17 cellular contexts compared by ENCODE assay signal in the genomic region with DNA sequence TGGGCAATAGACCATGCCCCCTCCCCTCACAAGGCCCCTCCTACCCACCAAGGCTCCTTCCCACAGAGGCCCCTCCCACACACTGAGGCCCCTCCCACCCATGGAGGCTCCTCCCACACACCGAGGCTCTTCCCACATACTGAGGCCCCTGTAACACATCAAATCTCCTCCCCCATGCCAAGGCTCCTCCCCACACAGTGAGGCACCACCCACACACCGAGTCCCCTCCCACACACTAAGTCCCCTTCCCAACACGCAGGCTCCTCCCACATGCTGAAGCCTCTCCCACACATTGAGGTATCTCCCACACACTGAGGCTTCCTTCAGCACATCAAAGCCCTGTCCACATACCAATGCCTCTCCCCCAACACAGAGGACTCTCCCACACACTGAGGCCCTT.
"Had no signal": no experiment of that assay in that cellular context is flagged by ENCODE, and none has a peak within 500 bp of the region (broad histone marks: within the 10 kb centered on the region; RNA-seq: fewer than 3 reads in every experiment).

No MANE protein-coding gene starts in this region.

- H3K36me3 ChIP-seq: cardiac muscle cell, esophagus squamous epithelium, prostate gland, right atrium auricular region, tibial nerve, WERI-Rb-1 had no signal

- H3K4me3 ChIP-seq: cardiac muscle cell, esophagus squamous epithelium, prostate gland, right atrium auricular region, tibial nerve had no signal

- H3K27ac ChIP-seq: cardiac muscle cell, esophagus squamous epithelium, prostate gland, right atrium auricular region, tibial nerve, WERI-Rb-1 had no signal

- FAIRE-seq: endothelial cell of umbilical vein, urothelium cell line had no signal

- H3K4me1 ChIP-seq: esophagus squamous epithelium, prostate gland, tibial nerve had no signal

- ATAC-seq: left ventricle myocardium superior had no signal

- H3K9me3 ChIP-seq: prostate gland had no signal

- DNase-seq: activated naive CD4-positive, alpha-beta T cell; activated naive CD8-positive, alpha-beta T cell treated with anti-CD3 and anti-CD28 coated beads for 36 hours; amniotic stem cell; dermis blood vessel endothelial cell; effector memory CD4-positive, alpha-beta T cell; esophagus squamous epithelium; immature natural killer cell; kidney glomerular epithelial cell; left ventricle myocardium superior; T-helper 2 cell; WERI-Rb-1 had no signal

- H3K27me3 ChIP-seq: cardiac muscle cell, right atrium auricular region, tibial nerve had no signal
